In genomic region chr1:52393174-52393573, GRCh38 we compare ENCODE assay signal across 34 cellular contexts.
"Had no signal": no experiment of that assay in that cellular context is flagged by ENCODE, and none has a peak within 500 bp of the region (broad histone marks: within the 10 kb centered on the region; RNA-seq: fewer than 3 reads in every experiment).

No MANE protein-coding gene starts in this region.

- H3K4me1 ChIP-seq: adrenal gland, heart left ventricle had no signal

- H3K27me3 Mint-ChIP-seq: activated CD4-positive, alpha-beta memory T cell treated with anti-CD3 and anti-CD28 coated beads for 36 hours; activated CD8-positive, alpha-beta memory T cell treated with anti-CD3 and anti-CD28 coated beads, Interleukin-2, amount 10 ng/mL, durations not matched to agents 7 days and 5 days; activated naive CD8-positive, alpha-beta T cell treated with anti-CD3 and anti-CD28 coated beads for 36 hours; activated naive CD8-positive, alpha-beta T cell treated with anti-CD3 and anti-CD28 coated beads, Interleukin-2, amount 50 U/mL, for 24 hours; activated T-cell treated with anti-CD3 and anti-CD28 coated beads, Interleukin-2, amount 50 U/mL, for 24 hours; brain; central memory CD8-positive, alpha-beta T cell; dendritic cell treated with granulocyte-macrophage colony-stimulating factor and Interleukin-4, amounts not matched to agents 40 ng/mL and 50 ng/mL, for 4 days; T-cell had no signal

- H3K9me3 ChIP-seq: adrenal gland, heart left ventricle had no signal

- H3K4me3 Mint-ChIP-seq: activated CD4-positive, alpha-beta memory T cell treated with anti-CD3 and anti-CD28 coated beads for 36 hours; activated CD8-positive, alpha-beta memory T cell treated with anti-CD3 and anti-CD28 coated beads, Interleukin-2, amount 10 ng/mL, durations not matched to agents 7 days and 5 days; activated CD8-positive, alpha-beta T cell treated with anti-CD3 and anti-CD28 coated beads, Interleukin-2, amount 10 ng/mL, durations not matched to agents 7 days and 5 days; activated naive CD8-positive, alpha-beta T cell treated with anti-CD3 and anti-CD28 coated beads for 36 hours; activated naive CD8-positive, alpha-beta T cell treated with anti-CD3 and anti-CD28 coated beads, Interleukin-2, amount 50 U/mL, for 24 hours; activated T-cell treated with anti-CD3 and anti-CD28 coated beads, Interleukin-2, amount 50 U/mL, for 24 hours; brain; central memory CD8-positive, alpha-beta T cell; dendritic cell treated with granulocyte-macrophage colony-stimulating factor and Interleukin-4, amounts not matched to agents 40 ng/mL and 50 ng/mL, for 4 days; endodermal cell; T-cell had no signal

- H3K9me3 Mint-ChIP-seq: activated CD4-positive, alpha-beta memory T cell treated with anti-CD3 and anti-CD28 coated beads for 36 hours; activated naive CD8-positive, alpha-beta T cell treated with anti-CD3 and anti-CD28 coated beads for 36 hours; activated naive CD8-positive, alpha-beta T cell treated with anti-CD3 and anti-CD28 coated beads, Interleukin-2, amount 50 U/mL, for 24 hours; activated T-cell treated with anti-CD3 and anti-CD28 coated beads, Interleukin-2, amount 50 U/mL, for 24 hours; activated T-helper 2 cell treated with anti-CD3 and anti-CD28 coated beads, Interferon-gamma antibody, Interleukin-2, Interleukin-4, amounts not matched to agents 10 μg/mL and 5 μg/mL and 100 μg/mL, durations not matched to agents 14 hours and 24 hours and 36 hours; brain; central memory CD8-positive, alpha-beta T cell; dendritic cell treated with granulocyte-macrophage colony-stimulating factor and Interleukin-4, amounts not matched to agents 40 ng/mL and 50 ng/mL, for 4 days; endodermal cell; T-cell had no signal

- ATAC-seq: activated CD8-positive, alpha-beta memory T cell treated with anti-CD3 and anti-CD28 coated beads, Interleukin-2, amount 10 ng/mL, durations not matched to agents 7 days and 5 days; activated CD8-positive, alpha-beta T cell treated with anti-CD3 and anti-CD28 coated beads, Interleukin-2, amount 10 ng/mL, durations not matched to agents 7 days and 5 days; activated naive CD8-positive, alpha-beta T cell treated with anti-CD3 and anti-CD28 coated beads, Interleukin-2, amount 50 U/mL, for 24 hours; esophagus mucosa; heart left ventricle; T-cell had no signal

- H3K27me3 ChIP-seq: adrenal gland, dorsolateral prefrontal cortex, heart left ventricle had no signal

- FAIRE-seq: bronchial epithelial cell, frontal cortex had no signal

- H3K4me1 Mint-ChIP-seq: activated naive CD8-positive, alpha-beta T cell treated with anti-CD3 and anti-CD28 coated beads for 36 hours; activated naive CD8-positive, alpha-beta T cell treated with anti-CD3 and anti-CD28 coated beads, Interleukin-2, amount 50 U/mL, for 24 hours; brain; central memory CD8-positive, alpha-beta T cell; T-cell had no signal

- H3K27ac Mint-ChIP-seq: activated CD4-positive, alpha-beta memory T cell treated with anti-CD3 and anti-CD28 coated beads for 36 hours; activated CD8-positive, alpha-beta memory T cell treated with anti-CD3 and anti-CD28 coated beads, Interleukin-2, amount 10 ng/mL, durations not matched to agents 7 days and 5 days; activated CD8-positive, alpha-beta T cell treated with anti-CD3 and anti-CD28 coated beads, Interleukin-2, amount 10 ng/mL, durations not matched to agents 7 days and 5 days; activated naive CD8-positive, alpha-beta T cell treated with anti-CD3 and anti-CD28 coated beads for 36 hours; activated naive CD8-positive, alpha-beta T cell treated with anti-CD3 and anti-CD28 coated beads, Interleukin-2, amount 50 U/mL, for 24 hours; activated T-cell treated with anti-CD3 and anti-CD28 coated beads, Interleukin-2, amount 50 U/mL, for 24 hours; activated T-helper 2 cell treated with anti-CD3 and anti-CD28 coated beads, Interferon-gamma antibody, Interleukin-2, Interleukin-4, amounts not matched to agents 10 μg/mL and 5 μg/mL and 100 μg/mL, durations not matched to agents 14 hours and 24 hours and 36 hours; dendritic cell treated with granulocyte-macrophage colony-stimulating factor and Interleukin-4, amounts not matched to agents 40 ng/mL and 50 ng/mL, for 4 days; endodermal cell; T-cell had no signal

- H3K27ac ChIP-seq: adrenal gland, coronary artery, dorsolateral prefrontal cortex, heart left ventricle had no signal

- H3K4me3 ChIP-seq: adrenal gland, coronary artery, dorsolateral prefrontal cortex, heart left ventricle had no signal

- DNase-seq: activated CD4-positive, alpha-beta memory T cell treated with anti-CD3 and anti-CD28 coated beads for 36 hours; activated CD4-positive, alpha-beta T cell treated with anti-CD3 and anti-CD28 coated beads for 48 hours; activated CD4-positive, CD25-positive, alpha-beta regulatory T cell; activated CD4-positive, CD25-positive, alpha-beta regulatory T cell treated with anti-CD3 and anti-CD28 coated beads, Interleukin-2, amount 50 U/mL, for 72 hours; activated CD8-positive, alpha-beta memory T cell treated with anti-CD3 and anti-CD28 coated beads, Interleukin-2, amount 10 ng/mL, durations not matched to agents 7 days and 5 days; activated CD8-positive, alpha-beta memory T cell treated with anti-CD3 and anti-CD28 coated beads, Interleukin-2, amount 50 U/mL, for 4 hours; activated CD8-positive, alpha-beta T cell treated with anti-CD3 and anti-CD28 coated beads, Interleukin-2, amount 10 ng/mL, durations not matched to agents 7 days and 5 days; activated effector memory CD4-positive, alpha-beta T cell treated with anti-CD3 and anti-CD28 coated beads, Interleukin-2, amount 50 U/mL, for 16 hours; activated naive CD4-positive, alpha-beta T cell; activated naive CD4-positive, alpha-beta T cell treated with anti-CD3 and anti-CD28 coated beads, Interleukin-2, amount 50 U/mL, for 16 hours; activated naive CD8-positive, alpha-beta T cell treated with anti-CD3 and anti-CD28 coated beads for 36 hours; activated naive CD8-positive, alpha-beta T cell treated with anti-CD3 and anti-CD28 coated beads, Interleukin-2, amount 50 U/mL, for 24 hours; activated T-cell treated with anti-CD3 and anti-CD28 coated beads, Interleukin-2, amount 50 U/mL, for 24 hours; adrenal gland; amygdala; aorta; dorsolateral prefrontal cortex; effector memory CD4-positive, alpha-beta T cell; endodermal cell; foreskin fibroblast; glutamatergic neuron; heart left ventricle; hypothalamus; SW 1271; T-cell; T-helper 2 cell had no signal

- H3K36me3 ChIP-seq: adrenal gland had no signal
